In the genomic region with DNA sequence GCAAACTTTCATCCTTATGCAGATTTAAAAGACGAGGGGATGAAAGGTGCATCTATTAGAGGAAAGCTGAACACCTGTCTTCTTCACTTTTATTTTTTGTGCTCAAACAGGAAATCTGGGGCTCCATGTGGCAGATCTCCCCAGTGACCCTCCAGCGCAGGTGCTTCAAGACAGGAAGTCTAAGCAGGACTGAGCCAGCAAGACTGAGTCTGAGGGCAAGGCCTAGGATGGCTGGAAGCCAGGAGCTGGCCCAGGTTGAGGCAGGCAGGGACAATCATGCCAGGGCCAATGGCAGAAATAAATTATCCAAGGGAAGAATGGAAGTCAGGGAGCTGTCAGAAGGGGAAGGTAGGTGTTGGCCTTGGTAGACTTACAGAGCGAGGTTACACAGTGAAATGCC, we compare ENCODE assay signal across 16 cellular contexts.
DNase-seq lines count a peak whose midpoint lies in the region; ATAC-seq and TF ChIP-seq lines count a peak whose summit lies in the region.
"Had no signal": no experiment of that assay in that cellular context is flagged by ENCODE, and none has a peak within 500 bp of the region (broad histone marks: within the 10 kb centered on the region; RNA-seq: fewer than 3 reads in every experiment).

No MANE protein-coding gene starts in this region.

- H3K4me2 ChIP-seq in OCI-LY7 (ENCODE audit: low read length): peak overlapping the region; percentile 56
- no peak overlapping the region for H3K4me2 ChIP-seq in SK-N-SH

- peak; percentile 10 for DNase-seq in activated CD4-positive, alpha-beta T cell treated with anti-CD3 and anti-CD28 coated beads for 36 hours
- DNase-seq in activated CD4-positive, alpha-beta T cell treated with anti-CD3 and anti-CD28 coated beads for 4 hours: no peak
- peak; percentile 97 for DNase-seq in OCI-LY7 (ENCODE audit: low spot score)
- DNase-seq in memory B cell (ENCODE audit: low spot score in 2 of 2): no peak
- no peak for DNase-seq in middle frontal gyrus (ENCODE audit: extremely low spot score, low spot score)
- DNase-seq in SK-N-SH: no peak
- DNase-seq in NCI-H2107 (lab: John Stamatoyannopoulos, UW): no peak
- DNase-seq: mesendoderm, MV-4-11, NCI-H2081 treated with DMSO at 0.1 percent for 48 hours, NCI-H526 treated with DMSO at 0.1 percent for 48 hours, retina had no signal

- H3K9me3 Mint-ChIP-seq in activated CD4-positive, alpha-beta T cell treated with anti-CD3 and anti-CD28 coated beads for 36 hours (ENCODE audit: low read depth): peaks cover 2% of the 10 kb centered on the region
- H3K9me3 Mint-ChIP-seq in memory B cell: no peaks in the 10 kb centered on the region
- H3K9me3 Mint-ChIP-seq: neural crest cell had no signal

- H3K27me3 Mint-ChIP-seq in activated CD4-positive, alpha-beta T cell treated with anti-CD3 and anti-CD28 coated beads for 36 hours: no peaks in the 10 kb centered on the region
- no peaks in the 10 kb centered on the region for H3K27me3 Mint-ChIP-seq in memory B cell

- H3K4me3 ChIP-seq in OCI-LY7 (ENCODE audit: low read depth, low read length, poor library complexity, severe bottlenecking) (peak overlapping the region; percentile 35), SK-N-SH (ENCODE audit: low read depth in 2 of 2, low read length in 1 of 2) (no peak overlapping the region)
- H3K4me3 ChIP-seq: HAP-1, vagina had no signal

- H3K4me1 Mint-ChIP-seq in activated CD4-positive, alpha-beta T cell treated with anti-CD3 and anti-CD28 coated beads for 36 hours: peaks cover 29% of the 10 kb centered on the region
- peaks cover 10% of the 10 kb centered on the region for H3K4me1 Mint-ChIP-seq in memory B cell
- H3K4me1 Mint-ChIP-seq: neural crest cell had no signal

- H3K9ac ChIP-seq in SK-N-SH: no peak overlapping the region

- CTCF ChIA-PET in activated CD4-positive, alpha-beta T cell treated with anti-CD3 and anti-CD28 coated beads for 36 hours (lab: Charles Lee): interaction anchor here (1.0 to 1.5 kb wide), 2 partner anchors 11 to 27 kb away, joined by 3 read pairs; no protein-coding TSS in a partner anchor
- CTCF ChIA-PET in OCI-LY7 (lab: Charles Lee; ENCODE audit: unreplicated experiment): interaction anchor here (0.8 to 1.4 kb wide), 3 partner anchors 19 to 64 kb away, joined by 3 read pairs; no protein-coding TSS in a partner anchor
- CTCF ChIA-PET in SK-N-SH (lab: Yijun Ruan, JAX): no interaction called here

- H4K20me1 ChIP-seq in OCI-LY7 (ENCODE audit: insufficient read depth, low read length) (no peaks in the 10 kb centered on the region), SK-N-SH (ENCODE audit: insufficient read depth) (no peaks in the 10 kb centered on the region)

- TF ChIP-seq EP300 in SK-N-SH (IDR thresholded peaks at IDR 0.05; ENCODE audit: borderline replicate concordance in 1 of 2, low read depth in 1 of 2, low read length in 1 of 2): no peak

- peaks cover 2% of the 10 kb centered on the region for H3K36me3 Mint-ChIP-seq in activated CD4-positive, alpha-beta T cell treated with anti-CD3 and anti-CD28 coated beads for 36 hours (ENCODE audit: low read depth)
- no peaks in the 10 kb centered on the region for H3K36me3 Mint-ChIP-seq in memory B cell

- H3K9me3 ChIP-seq in OCI-LY7 (ENCODE audit: low read length): peaks cover 23% of the 10 kb centered on the region; the same call in 1 of the 2 replicates
- no peaks in the 10 kb centered on the region for H3K9me3 ChIP-seq in SK-N-SH
- H3K9me3 ChIP-seq: HAP-1, vagina had no signal

- H3K36me3 ChIP-seq in OCI-LY7 (ENCODE audit: insufficient read depth, low read length) (peaks cover 16% of the 10 kb centered on the region), SK-N-SH (replicated peaks in 1 of 2; ENCODE audit: control insufficient read depth in 1 of 2, insufficient read depth in 2 of 2, low read length in 1 of 2) (no peaks in the 10 kb centered on the region)
- H3K36me3 ChIP-seq: HAP-1, vagina had no signal

- peak; percentile 26 for ATAC-seq in activated CD4-positive, alpha-beta T cell treated with anti-CD3 and anti-CD28 coated beads for 36 hours
- ATAC-seq in GM21529 (IDR thresholded peaks at IDR 0.05; ENCODE audit: unreplicated experiment): peak; percentile 60
- peak; percentile 84 for ATAC-seq in memory B cell (ENCODE audit: low read depth)

- intact Hi-C loops in activated CD4-positive, alpha-beta T cell treated with anti-CD3 and anti-CD28 coated beads for 36 hours (cut with DNase I, micrococcal nuclease): no loop called here
- intact Hi-C loops in OCI-LY7 (cut with micrococcal nuclease; ENCODE audit: unreplicated experiment): loop anchor here (1.0 to 2.0 kb wide), 3 partner anchors 35 to 85 kb away; no protein-coding TSS in a partner anchor

- no peaks in the 10 kb centered on the region for H3K27me3 ChIP-seq in SK-N-SH (ENCODE audit: insufficient read depth)
- H3K27me3 ChIP-seq: vagina had no signal

- H2AFZ ChIP-seq in OCI-LY7 (ENCODE audit: low read length) (no peak overlapping the region; the same call in 1 of the 2 replicates), SK-N-SH (ENCODE audit: low read depth) (no peak overlapping the region)

- H3K27ac ChIP-seq in OCI-LY7 (ENCODE audit: low read depth, low read length, poor library complexity, severe bottlenecking): peak overlapping the region; percentile 89
- no peak overlapping the region for H3K27ac ChIP-seq in SK-N-SH (ENCODE audit: low read depth in 2 of 2, low read length in 1 of 2)
- H3K27ac ChIP-seq: vagina had no signal

- H3K79me2 ChIP-seq in OCI-LY7 (ENCODE audit: insufficient read depth, low read depth, low read length) (no peaks in the 10 kb centered on the region), SK-N-SH (ENCODE audit: insufficient read depth) (no peaks in the 10 kb centered on the region)

- H3F3A ChIP-seq in SK-N-SH (replicated peaks; ENCODE audit: insufficient read depth): no peaks in the 10 kb centered on the region

- no peak overlapping the region for H3K4me3 Mint-ChIP-seq in activated CD4-positive, alpha-beta T cell treated with anti-CD3 and anti-CD28 coated beads for 36 hours
- peak overlapping the region; percentile 53 for H3K4me3 Mint-ChIP-seq in memory B cell
- H3K4me3 Mint-ChIP-seq: neural crest cell had no signal

- H3K9me2 ChIP-seq in OCI-LY7 (ENCODE audit: insufficient read depth, low read length) (no peaks in the 10 kb centered on the region), SK-N-SH (no peaks in the 10 kb centered on the region)

- POLR2A ChIA-PET in activated CD4-positive, alpha-beta T cell treated with anti-CD3 and anti-CD28 coated beads for 36 hours (lab: Charles Lee): interaction anchor here (0.6 to 0.9 kb wide), 2 partner anchors 11 to 109 kb away, joined by 3 read pairs; no protein-coding TSS in a partner anchor
- POLR2A ChIA-PET in OCI-LY7 (lab: Charles Lee) (interaction anchor here (0.8 to 2.5 kb wide), 8 partner anchors 9 to 70 kb away, joined by 3 to 11 read pairs (median 4); no protein-coding TSS in a partner anchor), SK-N-SH (lab: Yijun Ruan, JAX) (no interaction called here)

- TF ChIP-seq RAD21 in SK-N-SH (IDR thresholded peaks at IDR 0.05; ENCODE audit: low read length): no peak

- peak overlapping the region; percentile 24 for H3K27ac Mint-ChIP-seq in activated CD4-positive, alpha-beta T cell treated with anti-CD3 and anti-CD28 coated beads for 36 hours
- peak overlapping the region; percentile 54 for H3K27ac Mint-ChIP-seq in memory B cell

- no peak for TF ChIP-seq CTCF in OCI-LY7 (conservative IDR thresholded peaks at IDR 0.05; ENCODE audit: low read length)
- no peak for TF ChIP-seq CTCF in SK-N-SH (IDR thresholded peaks at IDR 0.05)

- H3K4me1 ChIP-seq in OCI-LY7 (ENCODE audit: insufficient read depth, low read length, poor library complexity, severe bottlenecking) (peaks cover 77% of the 10 kb centered on the region), SK-N-SH (ENCODE audit: control insufficient read depth in 1 of 2, insufficient read depth in 2 of 2, low read depth in 1 of 2, low read length in 1 of 2) (peaks cover 0 to 9% of the 10 kb centered on the region in 2 experiments; a peak in 2 of 4 replicates)
- H3K4me1 ChIP-seq: HAP-1, vagina had no signal

- no TSS peak for BruUV-seq in OCI-LY7 (replicated peaks; lab: Mats Ljungman, UMichigan)

- WGBS in SK-N-SH (ENCODE audit: low lambda C conversion rate): 26% methylated on average over 3 of the region's 3 CpGs

TF ChIP-seq in SK-N-SH, 30 proteins besides CTCF, POLR2A, EP300 and RAD21 (continues in another document):
- TF ChIP-seq POLR2AphosphoS5 (IDR thresholded peaks at IDR 0.05; ENCODE audit: low read depth, low read length) (no peak), MEF2A (IDR thresholded peaks at IDR 0.05; ENCODE audit: borderline replicate concordance, low read depth) (no peak), EZH2phosphoT487 (IDR thresholded peaks at IDR 0.05; ENCODE audit: borderline replicate concordance, low read depth) (no peak), MXI1 (IDR thresholded peaks at IDR 0.05; ENCODE audit: low read depth, low read length) (no peak), RFX5 (IDR thresholded peaks at IDR 0.05; ENCODE audit: low read length) (no peak), FOSL2 (IDR thresholded peaks at IDR 0.05; ENCODE audit: borderline replicate concordance, low read depth) (no peak), FOXJ3 (CRISPR knock-in tag; IDR thresholded peaks at IDR 0.05) (no peak), NFIC (IDR thresholded peaks at IDR 0.05; ENCODE audit: borderline replicate concordance) (no peak), FOXM1 (IDR thresholded peaks at IDR 0.05; ENCODE audit: low read depth) (no peak), NRF1 (IDR thresholded peaks at IDR 0.05; ENCODE audit: low read depth, low read length) (no peak)
- TF ChIP-seq, protein P1, sequence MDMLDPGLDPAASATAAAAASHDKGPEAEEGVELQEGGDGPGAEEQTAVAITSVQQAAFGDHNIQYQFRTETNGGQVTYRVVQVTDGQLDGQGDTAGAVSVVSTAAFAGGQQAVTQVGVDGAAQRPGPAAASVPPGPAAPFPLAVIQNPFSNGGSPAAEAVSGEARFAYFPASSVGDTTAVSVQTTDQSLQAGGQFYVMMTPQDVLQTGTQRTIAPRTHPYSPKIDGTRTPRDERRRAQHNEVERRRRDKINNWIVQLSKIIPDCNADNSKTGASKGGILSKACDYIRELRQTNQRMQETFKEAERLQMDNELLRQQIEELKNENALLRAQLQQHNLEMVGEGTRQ (IDR thresholded peaks at IDR 0.05; ENCODE audit: borderline replicate concordance, low read depth, low read length): no peak

Comparison
In these comparisons a context has a peak if more than half of its experiments do, and no peak if none do; other contexts are left out.
1. DNase-seq: peak in activated CD4-positive, alpha-beta T cell treated with anti-CD3 and anti-CD28 coated beads for 36 hours (single experiment) and OCI-LY7 (single experiment); none in activated CD4-positive, alpha-beta T cell treated with anti-CD3 and anti-CD28 coated beads for 4 hours (0 of 2), memory B cell (0 of 2), middle frontal gyrus (single experiment), SK-N-SH (single experiment) and NCI-H2107 (single experiment).
2. ATAC-seq: peak in every context shown above with its lines; median percentile 84 in memory B cell; 60 in GM21529; 26 in activated CD4-positive, alpha-beta T cell treated with anti-CD3 and anti-CD28 coated beads for 36 hours.